10 cellular contexts compared by ENCODE assay signal in genomic region chr4:147548251-147548650, GRCh38.
"Had no signal": no experiment of that assay in that cellular context is flagged by ENCODE, and none has a peak within 500 bp of the region (broad histone marks: within the 10 kb centered on the region; RNA-seq: fewer than 3 reads in every experiment).

No MANE protein-coding gene starts in this region.

- H3K36me3 ChIP-seq: uterus had no signal

- DNase-seq: activated B cell treated with CpG ODN at 0.5 μM for 24 hours; activated CD4-positive, alpha-beta T cell treated with anti-CD3 and anti-CD28 coated beads, Interleukin-2, amount 10 ng/mL, durations not matched to agents 24 days and 14 days; activated CD8-positive, alpha-beta memory T cell treated with anti-CD3 and anti-CD28 coated beads, Interleukin-2, amount 50 U/mL, for 48 hours; activated naive CD8-positive, alpha-beta T cell treated with anti-CD3 and anti-CD28 coated beads for 36 hours; erythroblast; foreskin melanocyte; immature natural killer cell; SW 1271; uterus had no signal

- H3K27ac ChIP-seq: parathyroid adenoma, uterus had no signal

- H3K9ac ChIP-seq: parathyroid adenoma had no signal

- H3K9me3 ChIP-seq: uterus had no signal

- H3K27me3 ChIP-seq: uterus had no signal

- H3K79me2 ChIP-seq: parathyroid adenoma had no signal

- H3K4me1 ChIP-seq: parathyroid adenoma had no signal

- H3K4me3 ChIP-seq: uterus had no signal

- H2AFZ ChIP-seq: parathyroid adenoma had no signal
